Comparison of ENCODE assay signal across 8 cellular contexts in the genomic region with DNA sequence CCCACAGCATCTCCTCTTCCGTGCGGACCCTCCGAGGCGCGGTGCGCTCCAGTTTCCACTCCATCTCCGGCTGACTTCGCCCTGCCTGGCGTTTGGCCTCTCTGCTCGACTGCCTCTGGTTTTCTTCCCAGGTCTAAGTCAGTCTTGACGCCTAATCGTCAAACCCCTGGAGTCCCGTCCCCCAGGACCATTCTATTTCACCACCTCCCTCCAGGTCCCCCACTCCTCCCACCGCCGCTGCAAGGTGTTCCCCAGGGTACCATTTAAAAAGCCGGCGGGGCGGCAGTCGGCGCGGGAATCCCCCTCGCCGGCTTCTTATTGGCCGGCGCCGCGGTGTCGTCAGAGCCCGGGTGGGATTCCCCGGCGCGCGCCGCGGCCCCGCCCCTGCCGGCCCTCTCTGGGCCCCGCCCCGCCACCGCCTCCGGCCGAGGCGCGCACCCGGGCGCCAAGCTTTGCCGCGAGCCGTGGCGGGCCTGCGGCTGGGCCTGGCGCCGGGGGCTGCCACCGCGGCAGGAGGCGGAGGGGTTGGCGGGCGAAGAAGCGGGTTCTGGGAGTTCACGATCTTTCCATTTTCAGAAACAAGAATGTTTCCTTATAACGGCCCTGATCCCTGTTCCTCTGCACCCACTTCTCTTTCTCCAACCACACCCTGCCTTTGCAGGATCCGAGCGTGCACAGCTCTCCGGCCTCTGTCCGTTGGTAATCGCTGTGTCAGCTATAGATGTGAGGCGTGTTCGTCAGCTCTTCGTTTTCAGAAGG. TPM values are rescaled to one million over a fixed set of nuclear protein-coding genes. Genes with fewer than 3 reads are reported as not detected.
DNase-seq lines count a peak whose midpoint lies in the region; ATAC-seq and TF ChIP-seq lines count a peak whose summit lies in the region.

A gene with protein sequence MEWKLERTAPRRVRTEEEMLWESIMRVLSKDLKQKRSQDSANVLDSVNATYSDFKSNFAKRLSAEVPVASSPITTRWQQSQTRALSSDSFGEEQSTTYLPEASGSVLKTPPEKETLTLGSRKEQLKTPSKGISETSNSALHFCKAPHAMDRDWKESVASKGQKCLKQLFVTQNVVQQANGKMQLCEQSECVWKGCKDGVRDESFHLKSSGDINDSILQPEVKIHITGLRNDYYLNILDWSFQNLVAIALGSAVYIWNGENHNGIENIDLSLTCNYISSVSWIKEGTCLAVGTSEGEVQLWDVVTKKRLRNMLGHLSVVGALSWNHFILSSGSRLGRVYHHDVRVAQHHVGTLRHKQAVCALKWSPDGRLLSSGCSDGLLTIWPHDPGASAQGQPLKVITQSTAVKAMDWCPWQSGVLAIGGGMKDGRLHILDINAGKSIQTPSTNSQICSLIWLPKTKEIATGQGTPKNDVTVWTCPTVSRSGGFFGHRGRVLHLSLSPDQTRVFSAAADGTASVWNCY (minus strand): TSS at position 241 of the 759 bp plus-strand sequence. CDS start 177 bp downstream, at position 64.

- no peaks in the 10 kb centered on the region for H3K36me3 ChIP-seq in kidney epithelial cell (ENCODE audit: control insufficient read depth, insufficient read depth, low read length)

- H3K4me3 ChIP-seq in kidney epithelial cell (ENCODE audit: low read depth, low read length) = peak within 1 kb of the TSS; percentile 49

- H3K27me3 ChIP-seq in kidney epithelial cell (ENCODE audit: control insufficient read depth, insufficient read depth, low read length) = peaks cover 15% of the 10 kb centered on the region

- H3K4me3 Mint-ChIP-seq in WTC11 = peak within 1 kb of the TSS; percentile 74

- peaks cover 75% of the 10 kb centered on the region for H3K27me3 Mint-ChIP-seq in WTC11 (ENCODE audit: low read depth)

- H3K27ac ChIP-seq in caudate nucleus (ENCODE audit: low read depth, low read length) = no peak within 1 kb of the TSS

- no peak within 1 kb of the TSS for H3K27ac Mint-ChIP-seq in WTC11

- TF ChIP-seq CTCF in WTC11 (IDR thresholded peaks at IDR 0.05) (no peak), kidney epithelial cell (IDR thresholded peaks at IDR 0.05; ENCODE audit: insufficient read depth, low read length, poor library complexity, severe bottlenecking) (no peak)

- no peaks in the 10 kb centered on the region for H3K36me3 Mint-ChIP-seq in WTC11

- peak; percentile 86 for ATAC-seq in HG03039 (IDR thresholded peaks at IDR 0.05; ENCODE audit: unreplicated experiment)
- peak; percentile 66 for ATAC-seq in WTC11

- H3K4me1 Mint-ChIP-seq in WTC11 = peaks cover 37% of the 10 kb centered on the region

- no peaks in the 10 kb centered on the region for H3K9me3 Mint-ChIP-seq in WTC11

- POLR2A ChIA-PET in WTC11 (lab: Charles Lee) = interaction anchor here (1.0 kb wide), 1 partner anchor 11 kb away, joined by 3 read pairs; no protein-coding TSS in a partner anchor

- DNase-seq in NK-92 treated with Interleukin-12 subunit alpha and Interleukin-12 subunit beta, amount 100 ng/mL, for 24 hours (lab: John Stamatoyannopoulos, UW) = peak; percentile 71
- DNase-seq in NK-92 (lab: John Stamatoyannopoulos, UW; ENCODE audit: unreplicated experiment) (no peak), NCI-H2107 (lab: John Stamatoyannopoulos, UW) (peak; percentile 18), WTC11 (ENCODE audit: low spot score) (peak; percentile 79), caudate nucleus (lab: John Stamatoyannopoulos, UW) (peak in 41 of 61 donors; percentile 5 to 67 (median 29)), kidney epithelial cell (ENCODE audit: low read depth) (no peak)
- DNase-seq in stimulated activated CD4-positive, alpha-beta T cell treated with anti-CD3 and anti-CD28 coated beads, Interleukin-1b, Interleukin-23, amount 100 ng/mL, for 1 hour (ENCODE audit: low read depth in 2 of 2) = peak; percentile 36 to 64

- CTCF ChIA-PET in WTC11 (lab: Charles Lee) = interaction anchor here (0.8 to 3.8 kb wide), 8 partner anchors 13 to 233 kb away, joined by 3 to 48 read pairs (median 6); a partner anchor contains a TSS

TF ChIP-seq in WTC11, 78 proteins besides CTCF, POLR2A, EP300 and RAD21:
- no peak for TF ChIP-seq ZNF232 (CRISPR knock-in tag; IDR thresholded peaks at IDR 0.05)
- TF ChIP-seq, protein P1, sequence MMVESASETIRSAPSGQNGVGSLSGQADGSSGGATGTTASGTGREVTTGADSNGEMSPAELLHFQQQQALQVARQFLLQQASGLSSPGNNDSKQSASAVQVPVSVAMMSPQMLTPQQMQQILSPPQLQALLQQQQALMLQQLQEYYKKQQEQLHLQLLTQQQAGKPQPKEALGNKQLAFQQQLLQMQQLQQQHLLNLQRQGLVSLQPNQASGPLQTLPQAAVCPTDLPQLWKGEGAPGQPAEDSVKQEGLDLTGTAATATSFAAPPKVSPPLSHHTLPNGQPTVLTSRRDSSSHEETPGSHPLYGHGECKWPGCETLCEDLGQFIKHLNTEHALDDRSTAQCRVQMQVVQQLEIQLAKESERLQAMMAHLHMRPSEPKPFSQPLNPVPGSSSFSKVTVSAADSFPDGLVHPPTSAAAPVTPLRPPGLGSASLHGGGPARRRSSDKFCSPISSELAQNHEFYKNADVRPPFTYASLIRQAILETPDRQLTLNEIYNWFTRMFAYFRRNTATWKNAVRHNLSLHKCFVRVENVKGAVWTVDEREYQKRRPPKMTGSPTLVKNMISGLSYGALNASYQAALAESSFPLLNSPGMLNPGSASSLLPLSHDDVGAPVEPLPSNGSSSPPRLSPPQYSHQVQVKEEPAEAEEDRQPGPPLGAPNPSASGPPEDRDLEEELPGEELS (CRISPR knock-in tag; IDR thresholded peaks at IDR 0.05) = no peak
- no peak for TF ChIP-seq KAT7 (CRISPR knock-in tag; IDR thresholded peaks at IDR 0.05; ENCODE audit: borderline replicate concordance)
- TF ChIP-seq NFYB (CRISPR knock-in tag; conservative IDR thresholded peaks at IDR 0.05; ENCODE audit: low read depth) = peak; percentile 37; the same call in 1 of the 2 replicates
- TF ChIP-seq MXD4 (CRISPR knock-in tag; IDR thresholded peaks at IDR 0.05; ENCODE audit: borderline replicate concordance) = no peak

RNA-seq across cellular contexts. Expression of the gene that starts here (rescaled TPM):
- total RNA-seq in WTC11 (2021) (not detected in 3 replicates), kidney epithelial cell (0.27 TPM in 1 of 2 replicates, not detected in the other)

Comparison
In these comparisons a context has a peak if more than half of its experiments do, and no peak if none do; other contexts are left out.
1. DNase-seq: peak in NK-92 treated with Interleukin-12 subunit alpha and Interleukin-12 subunit beta, amount 100 ng/mL, for 24 hours (single experiment), NCI-H2107 (single experiment), caudate nucleus (41 of 61) and stimulated activated CD4-positive, alpha-beta T cell treated with anti-CD3 and anti-CD28 coated beads, Interleukin-1b, Interleukin-23, amount 100 ng/mL, for 1 hour (2 of 2); none in NK-92 (single experiment) and kidney epithelial cell (single experiment).
2. Peak in DNase-seq and ATAC-seq in WTC11; RNA of the gene not detected or under 1 TPM.